In the genomic region with DNA sequence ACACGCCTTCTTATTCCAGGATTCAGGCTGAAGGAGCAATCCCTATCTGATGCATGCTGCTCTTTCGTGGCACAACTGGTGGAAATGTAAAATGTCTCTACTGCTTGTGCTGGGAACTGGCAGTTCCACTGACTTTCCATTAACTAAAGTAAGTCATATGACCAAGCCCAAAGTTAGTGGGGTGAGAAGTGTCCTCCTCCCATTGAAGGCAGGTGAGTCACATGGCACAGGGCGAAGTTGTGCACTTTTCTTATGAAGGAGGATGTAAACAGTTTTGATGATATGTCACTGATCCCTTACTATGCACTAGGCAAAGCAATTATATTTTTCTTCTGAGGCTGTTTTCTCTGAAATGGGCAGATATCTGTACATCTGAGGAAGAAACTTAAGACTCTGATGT, we compare ENCODE assay signal across 29 cellular contexts. TPM values are rescaled to one million over a fixed set of nuclear protein-coding genes. Genes with fewer than 3 reads are reported as not detected.
DNase-seq lines count a peak whose midpoint lies in the region; ATAC-seq, FAIRE-seq and TF ChIP-seq lines count a peak whose summit lies in the region.
"Had no signal": no experiment of that assay in that cellular context is flagged by ENCODE, and none has a peak within 500 bp of the region (broad histone marks: within the 10 kb centered on the region; RNA-seq: fewer than 3 reads in every experiment).

No MANE protein-coding gene starts in this region.

- no peaks in the 10 kb centered on the region for H3K9me3 Mint-ChIP-seq in MCF 10A (ENCODE audit: unreplicated experiment)
- H3K9me3 Mint-ChIP-seq in activated CD4-positive, alpha-beta memory T cell treated with anti-CD3 and anti-CD28 coated beads for 36 hours, result no peaks in the 10 kb centered on the region

- POLR2A ChIA-PET in MCF 10A (lab: Yijun Ruan, JAX), result no interaction called here
- POLR2A ChIA-PET in activated CD4-positive, alpha-beta memory T cell treated with anti-CD3 and anti-CD28 coated beads for 36 hours (lab: Charles Lee), result no interaction called here

- BruUV-seq in MCF 10A (replicated peaks; lab: Mats Ljungman, UMichigan), result no TSS peak

- ATAC-seq in HG03442 (IDR thresholded peaks at IDR 0.05; ENCODE audit: unreplicated experiment) (no peak), gastrocnemius medialis (no peak)
- ATAC-seq: HepG2, Right ventricle myocardium inferior, SK-N-SH treated with all-trans-retinoic acid at 6 μM for 48 hours had no signal

- H3K27me3 ChIP-seq in breast epithelium (no peaks in the 10 kb centered on the region), bronchial epithelial cell (ENCODE audit: control insufficient read depth, insufficient read depth, low read length) (no peaks in the 10 kb centered on the region), gastrocnemius medialis (no peaks in the 10 kb centered on the region)
- H3K27me3 ChIP-seq: BE2C, MG63, SJCRH30 had no signal

- H3K9me3 ChIP-seq in breast epithelium, result no peaks in the 10 kb centered on the region
- H3K9me3 ChIP-seq in gastrocnemius medialis, result no peaks in the 10 kb centered on the region
- H3K9me3 ChIP-seq: BE2C, MG63, SJCRH30 had no signal

- no peak for FAIRE-seq in bronchial epithelial cell (lab: Jason Lieb, UNC)
- FAIRE-seq: GM18507, H54, HepG2 had no signal

- DNase-seq in MCF 10A (ENCODE audit: unreplicated experiment), result peak; percentile 5
- DNase-seq in breast epithelium (ENCODE audit: low spot score in 2 of 2), result no peak
- peak; percentile 37 for DNase-seq in bronchial epithelial cell (ENCODE audit: low read depth)
- peak; percentile 30 for DNase-seq in glomerular visceral epithelial cell (ENCODE audit: extremely low spot score)
- DNase-seq in NCI-H1048 (lab: John Stamatoyannopoulos, UW), result no peak
- DNase-seq in activated CD4-positive, alpha-beta memory T cell treated with anti-CD3 and anti-CD28 coated beads for 36 hours, result no peak
- DNase-seq in gastrocnemius medialis, result no peak
- DNase-seq: 8988T; ACHN; BE2C; DMS153; DND-41; KBM-7; MG63; NCI-H1417; NCI-H1694; NCI-H2081; NCI-H526; NCI-H82; NK-92 treated with Interleukin-12 subunit alpha and Interleukin-12 subunit beta, amount 100 ng/mL, for 24 hours; SJCRH30 had no signal

- CTCF ChIA-PET in MCF 10A (lab: Yijun Ruan, JAX), result interaction anchor here (1.1 kb wide), 1 partner anchor 276 kb away, joined by 3 read pairs; no protein-coding TSS in a partner anchor
- CTCF ChIA-PET in activated CD4-positive, alpha-beta memory T cell treated with anti-CD3 and anti-CD28 coated beads for 36 hours (lab: Charles Lee), result no interaction called here

- TF ChIP-seq POLR2A in breast epithelium (IDR thresholded peaks at IDR 0.05) (no peak), gastrocnemius medialis (IDR thresholded peaks at IDR 0.05) (no peak)

- H3K36me3 Mint-ChIP-seq in MCF 10A (ENCODE audit: insufficient read depth, unreplicated experiment), result peaks cover 4% of the 10 kb centered on the region
- no peaks in the 10 kb centered on the region for H3K36me3 Mint-ChIP-seq in activated CD4-positive, alpha-beta memory T cell treated with anti-CD3 and anti-CD28 coated beads for 36 hours

- H3K27ac ChIP-seq in breast epithelium (no peak overlapping the region), gastrocnemius medialis (no peak overlapping the region)
- H3K27ac ChIP-seq: PC-9, SJCRH30 had no signal

- H3K4me3 Mint-ChIP-seq in MCF 10A (ENCODE audit: unreplicated experiment), result no peak overlapping the region
- no peak overlapping the region for H3K4me3 Mint-ChIP-seq in activated CD4-positive, alpha-beta memory T cell treated with anti-CD3 and anti-CD28 coated beads for 36 hours

- in situ Hi-C loops in gastrocnemius medialis (cut with MboI; ENCODE audit: low sequenced_read_pairs in 4 of 4), result no loop called here

- no peak overlapping the region for H3K27ac Mint-ChIP-seq in MCF 10A (ENCODE audit: low read depth, unreplicated experiment)
- no peak overlapping the region for H3K27ac Mint-ChIP-seq in activated CD4-positive, alpha-beta memory T cell treated with anti-CD3 and anti-CD28 coated beads for 36 hours

- TF ChIP-seq CTCF in MCF 10A (IDR thresholded peaks at IDR 0.05; ENCODE audit: unreplicated experiment) (no peak), breast epithelium (IDR thresholded peaks at IDR 0.05) (no peak), bronchial epithelial cell (IDR thresholded peaks at IDR 0.05; ENCODE audit: insufficient read depth, low read length, severe bottlenecking) (no peak), gastrocnemius medialis (IDR thresholded peaks at IDR 0.05 in 4 of 5, conservative IDR thresholded peaks at IDR 0.05 in 1 of 5) (no peak)

- no peaks in the 10 kb centered on the region for H3K4me1 Mint-ChIP-seq in MCF 10A (ENCODE audit: insufficient read depth, unreplicated experiment)
- H3K4me1 Mint-ChIP-seq in activated CD4-positive, alpha-beta memory T cell treated with anti-CD3 and anti-CD28 coated beads for 36 hours (ENCODE audit: low read depth), result no peaks in the 10 kb centered on the region

- H3K4me1 ChIP-seq in breast epithelium (no peaks in the 10 kb centered on the region), gastrocnemius medialis (peaks cover 0 to 2% of the 10 kb centered on the region in 2 donors)
- H3K4me1 ChIP-seq: BE2C, SJCRH30 had no signal

- no peaks in the 10 kb centered on the region for H3K27me3 Mint-ChIP-seq in MCF 10A (ENCODE audit: insufficient read depth, unreplicated experiment)
- peaks cover 9% of the 10 kb centered on the region for H3K27me3 Mint-ChIP-seq in activated CD4-positive, alpha-beta memory T cell treated with anti-CD3 and anti-CD28 coated beads for 36 hours

- H3K4me3 ChIP-seq in breast epithelium (no peak overlapping the region), bronchial epithelial cell (ENCODE audit: low read depth, low read length) (no peak overlapping the region), gastrocnemius medialis (no peak overlapping the region)
- H3K4me3 ChIP-seq: MG63, PC-9, SJCRH30 had no signal

- no peaks in the 10 kb centered on the region for H3K36me3 ChIP-seq in breast epithelium
- H3K36me3 ChIP-seq in bronchial epithelial cell (ENCODE audit: control insufficient read depth, insufficient read depth, low read length), result no peaks in the 10 kb centered on the region
- no peaks in the 10 kb centered on the region for H3K36me3 ChIP-seq in gastrocnemius medialis
- H3K36me3 ChIP-seq: MG63, SJCRH30 had no signal

- intact Hi-C loops in MCF 10A (cut with micrococcal nuclease), result no loop called here
- intact Hi-C loops in breast epithelium (cut with DNase I; ENCODE audit: low total_unique reads), result no loop called here
- intact Hi-C loops in activated CD4-positive, alpha-beta memory T cell treated with anti-CD3 and anti-CD28 coated beads for 36 hours (cut with micrococcal nuclease), result no loop called here
- intact Hi-C loops in gastrocnemius medialis (cut with DNase I; ENCODE audit: low total_unique reads), result loop anchor here (5.0 kb wide), 1 partner anchor 47 kb away; no protein-coding TSS in a partner anchor

RNA-seq across cellular contexts. Expression of a gene that starts 51.6 kb away (rescaled TPM):
- total RNA-seq in MCF 10A (2022), result not detected in 2 replicates
- total RNA-seq in breast epithelium, result under 1 TPM in 1 of 3 donors, not detected in 2; 0.15 TPM
- under 0.01 TPM in 1 of 2 replicates, not detected in the other for total RNA-seq in bronchial epithelial cell
- not detected for total RNA-seq in activated CD4-positive, alpha-beta memory T cell treated with anti-CD3 and anti-CD28 coated beads for 36 hours
- total RNA-seq in gastrocnemius medialis, result under 1 TPM in 1 of 4 donors, not detected in 3; 0.02 TPM
- total RNA-seq: HepG2, HT1080, PC-9, Right ventricle myocardium inferior, SJCRH30 had no signal

Comparison
In these comparisons a context has a peak if more than half of its experiments do, and no peak if none do; other contexts are left out.
1. DNase-seq: peak in MCF 10A (single experiment), bronchial epithelial cell (single experiment) and glomerular visceral epithelial cell (single experiment); none in breast epithelium (0 of 2), NCI-H1048 (single experiment), activated CD4-positive, alpha-beta memory T cell treated with anti-CD3 and anti-CD28 coated beads for 36 hours (single experiment) and gastrocnemius medialis (0 of 2).